ENCODE assay signal across 8 cellular contexts in genomic region chr9:92501671-92502393, GRCh38. TPM values are rescaled to one million over a fixed set of nuclear protein-coding genes. Genes with fewer than 3 reads are reported as not detected.
DNase-seq lines count a peak whose midpoint lies in the region; ATAC-seq and TF ChIP-seq lines count a peak whose summit lies in the region.

No MANE protein-coding gene starts in this region.

- DNase-seq in activated naive CD4-positive, alpha-beta T cell treated with anti-CD3 and anti-CD28 coated beads, Interleukin-2, amount 10 ng/mL, durations not matched to agents 7 days and 5 days, result peak; percentile 35
- no peak for DNase-seq in activated naive CD4-positive, alpha-beta T cell (lab: John Stamatoyannopoulos, UW)
- DNase-seq in NCI-H2196 (lab: John Stamatoyannopoulos, UW; ENCODE audit: unreplicated experiment), result peak; percentile 22
- DNase-seq in endodermal cell, result peak; percentile 80
- DNase-seq in nephron progenitor cell, result no peak
- DNase-seq in activated T-cell treated with anti-CD3 and anti-CD28 coated beads, Interleukin-2, amount 50 U/mL, for 1 hour, result no peak
- no peak for DNase-seq in nucleus accumbens (lab: John Stamatoyannopoulos, UW)

- H3K27ac ChIP-seq in endodermal cell (ENCODE audit: low read depth, low read length), result no peak overlapping the region

- H3K27ac Mint-ChIP-seq in activated naive CD4-positive, alpha-beta T cell treated with anti-CD3 and anti-CD28 coated beads, Interleukin-2, amount 10 ng/mL, durations not matched to agents 7 days and 5 days, result no peak overlapping the region
- no peak overlapping the region for H3K27ac Mint-ChIP-seq in endodermal cell
- H3K27ac Mint-ChIP-seq in nephron progenitor cell, result no peak overlapping the region

- no peaks in the 10 kb centered on the region for H3K27me3 Mint-ChIP-seq in activated naive CD4-positive, alpha-beta T cell treated with anti-CD3 and anti-CD28 coated beads, Interleukin-2, amount 10 ng/mL, durations not matched to agents 7 days and 5 days
- H3K27me3 Mint-ChIP-seq in endodermal cell (ENCODE audit: insufficient read depth), result no peaks in the 10 kb centered on the region
- H3K27me3 Mint-ChIP-seq in nephron progenitor cell (ENCODE audit: low read depth, poor library complexity), result peaks cover 3% of the 10 kb centered on the region

- peak; percentile 85 for TF ChIP-seq CTCF in endodermal cell (conservative IDR thresholded peaks at IDR 0.05)
- TF ChIP-seq CTCF in nephron progenitor cell (IDR thresholded peaks at IDR 0.05), result peak; percentile 44

- H3K9me3 ChIP-seq in endodermal cell (ENCODE audit: control insufficient read depth, low read length), result no peaks in the 10 kb centered on the region

- H3K4me3 ChIP-seq in endodermal cell (ENCODE audit: low read length), result no peak overlapping the region

- no peaks in the 10 kb centered on the region for H3K4me1 Mint-ChIP-seq in activated naive CD4-positive, alpha-beta T cell treated with anti-CD3 and anti-CD28 coated beads, Interleukin-2, amount 10 ng/mL, durations not matched to agents 7 days and 5 days
- H3K4me1 Mint-ChIP-seq in endodermal cell (no peaks in the 10 kb centered on the region), nephron progenitor cell (no peaks in the 10 kb centered on the region)

- H3K36me3 Mint-ChIP-seq in activated naive CD4-positive, alpha-beta T cell treated with anti-CD3 and anti-CD28 coated beads, Interleukin-2, amount 10 ng/mL, durations not matched to agents 7 days and 5 days, result no peaks in the 10 kb centered on the region
- H3K36me3 Mint-ChIP-seq in endodermal cell (ENCODE audit: low read depth), result no peaks in the 10 kb centered on the region
- H3K36me3 Mint-ChIP-seq in nephron progenitor cell (ENCODE audit: low read depth), result no peaks in the 10 kb centered on the region

- H3K27me3 ChIP-seq in endodermal cell (ENCODE audit: control insufficient read depth, insufficient read depth, low read length, poor library complexity, severe bottlenecking), result no peaks in the 10 kb centered on the region

- H3K4me3 Mint-ChIP-seq in activated naive CD4-positive, alpha-beta T cell treated with anti-CD3 and anti-CD28 coated beads, Interleukin-2, amount 10 ng/mL, durations not matched to agents 7 days and 5 days, result no peak overlapping the region
- no peak overlapping the region for H3K4me3 Mint-ChIP-seq in endodermal cell
- H3K4me3 Mint-ChIP-seq in nephron progenitor cell, result no peak overlapping the region

- CTCF ChIA-PET in activated naive CD4-positive, alpha-beta T cell treated with anti-CD3 and anti-CD28 coated beads, Interleukin-2, amount 10 ng/mL, durations not matched to agents 7 days and 5 days (lab: Charles Lee), result interaction anchor here (1.4 kb wide), 1 partner anchor 11 kb away, joined by 3 read pairs; no protein-coding TSS in a partner anchor

- H3K9ac ChIP-seq in endodermal cell (ENCODE audit: extremely low read depth, low read length, poor library complexity, severe bottlenecking), result no peak overlapping the region

- whole genome bisulfite sequencing in endodermal cell (ENCODE audit: insufficient coverage in 1 of 2, insufficient read length in 1 of 2), 2 experiments, result 87 to 89% methylated on average over 4 to 5 of the region's 5 CpGs

- no peak for ATAC-seq in HG03342 (IDR thresholded peaks at IDR 0.05; ENCODE audit: unreplicated experiment)

- H3K4me1 ChIP-seq in endodermal cell (ENCODE audit: control insufficient read depth, insufficient read depth, low read length), result no peaks in the 10 kb centered on the region

- no peaks in the 10 kb centered on the region for H3K36me3 ChIP-seq in endodermal cell (ENCODE audit: control insufficient read depth, insufficient read depth, low read length)

- H3K9me3 Mint-ChIP-seq in activated naive CD4-positive, alpha-beta T cell treated with anti-CD3 and anti-CD28 coated beads, Interleukin-2, amount 10 ng/mL, durations not matched to agents 7 days and 5 days, result no peaks in the 10 kb centered on the region
- no peaks in the 10 kb centered on the region for H3K9me3 Mint-ChIP-seq in endodermal cell
- no peaks in the 10 kb centered on the region for H3K9me3 Mint-ChIP-seq in nephron progenitor cell

RNA-seq across cellular contexts. Expression of gene ASPN, which starts 19.5 kb away (rescaled TPM):
- not detected for total RNA-seq in endodermal cell
- 0.61 TPM for polyA plus RNA-seq in endodermal cell (2013, experiment 1 of 2)
- 0.21 TPM for polyA plus RNA-seq in endodermal cell (2013, experiment 2 of 2)

RNA-seq across cellular contexts. Expression of gene ECM2, which starts 34.0 kb away (rescaled TPM):
- 1 to 10 TPM; 1.8 to 3.2 TPM for total RNA-seq in endodermal cell
- polyA plus RNA-seq in endodermal cell (2013, experiment 1 of 2), result 0.25 TPM
- 0.17 TPM for polyA plus RNA-seq in endodermal cell (2013, experiment 2 of 2)

Comparison
In these comparisons a context has a peak if more than half of its experiments do, and no peak if none do; other contexts are left out.
1. DNase-seq: peak in activated naive CD4-positive, alpha-beta T cell treated with anti-CD3 and anti-CD28 coated beads, Interleukin-2, amount 10 ng/mL, durations not matched to agents 7 days and 5 days (single experiment), NCI-H2196 (single experiment) and endodermal cell (single experiment); none in activated naive CD4-positive, alpha-beta T cell (0 of 4), nephron progenitor cell (single experiment), activated T-cell treated with anti-CD3 and anti-CD28 coated beads, Interleukin-2, amount 50 U/mL, for 1 hour (single experiment) and nucleus accumbens (0 of 56).